ENCODE assay signal across 26 cellular contexts in the genomic region with DNA sequence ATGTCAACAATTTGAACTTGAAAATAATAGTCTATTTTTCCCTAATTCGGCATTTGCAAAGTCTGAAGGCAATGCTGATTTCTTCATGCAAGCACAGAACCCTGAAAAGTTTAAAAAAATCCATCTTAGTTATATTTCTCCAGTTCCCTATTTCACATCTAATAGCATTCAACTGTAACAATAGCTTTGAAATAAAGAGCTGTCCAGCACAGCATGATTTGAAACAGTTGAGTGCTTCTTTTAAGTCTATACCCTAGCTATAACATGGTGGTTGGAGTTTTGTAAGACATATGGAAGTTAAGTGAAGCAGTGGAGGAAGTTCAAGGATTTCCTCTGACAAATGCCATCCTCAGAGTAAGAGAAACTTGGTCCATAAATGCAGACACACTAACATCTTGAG.
"Had no signal": no experiment of that assay in that cellular context is flagged by ENCODE, and none has a peak within 500 bp of the region (broad histone marks: within the 10 kb centered on the region; RNA-seq: fewer than 3 reads in every experiment).

No MANE protein-coding gene starts in this region.

- H3K9me3 ChIP-seq: esophagus muscularis mucosa, gastroesophageal sphincter, heart left ventricle, lower lobe of right lung, right lobe of liver, thoracic aorta, tibial nerve, upper lobe of left lung had no signal

- H3K36me3 ChIP-seq: esophagus muscularis mucosa, gastroesophageal sphincter, heart left ventricle, lower lobe of right lung, right lobe of liver, thoracic aorta, tibial nerve, upper lobe of left lung had no signal

- H3K79me2 ChIP-seq: parathyroid adenoma had no signal

- H3K9ac ChIP-seq: parathyroid adenoma had no signal

- H3K27me3 Mint-ChIP-seq: progenitor cell of endocrine pancreas; stimulated activated naive B cell treated with anti-CD40 and anti-IgM and Interleukin-4, amounts not matched to agents 10 μg/mL and 1 μg/mL and 100 μg/mL, for 72 hours; stimulated activated naive CD8-positive, alpha-beta T cell treated with anti-CD3 and anti-CD28 coated beads, Interleukin-15, Interleukin-2, amounts not matched to agents 100 ng/mL and 50 ng/mL, for 24 hours had no signal

- H3K36me3 Mint-ChIP-seq: natural killer cell; stimulated activated naive B cell treated with anti-CD40 and anti-IgM and Interleukin-4, amounts not matched to agents 10 μg/mL and 1 μg/mL and 100 μg/mL, for 72 hours had no signal

- FAIRE-seq: colon, islet of Langerhans, small intestine, urothelium cell line had no signal

- H3K27me3 ChIP-seq: dorsolateral prefrontal cortex, esophagus muscularis mucosa, foreskin keratinocyte, gastroesophageal sphincter, heart left ventricle, right lobe of liver, tibial nerve, upper lobe of left lung had no signal

- H3K9me3 Mint-ChIP-seq: stimulated activated naive B cell treated with anti-CD40 and anti-IgM and Interleukin-4, amounts not matched to agents 10 μg/mL and 1 μg/mL and 100 μg/mL, for 72 hours; stimulated activated naive CD8-positive, alpha-beta T cell treated with anti-CD3 and anti-CD28 coated beads, Interleukin-15, Interleukin-2, amounts not matched to agents 100 ng/mL and 50 ng/mL, for 24 hours had no signal

- H3K27ac Mint-ChIP-seq: natural killer cell; progenitor cell of endocrine pancreas; stimulated activated naive B cell treated with anti-CD40 and anti-IgM and Interleukin-4, amounts not matched to agents 10 μg/mL and 1 μg/mL and 100 μg/mL, for 72 hours; stimulated activated naive CD8-positive, alpha-beta T cell treated with anti-CD3 and anti-CD28 coated beads, Interleukin-15, Interleukin-2, amounts not matched to agents 100 ng/mL and 50 ng/mL, for 24 hours had no signal

- H3K4me3 ChIP-seq: dorsolateral prefrontal cortex, esophagus muscularis mucosa, gastroesophageal sphincter, heart left ventricle, lower lobe of right lung, right lobe of liver, thoracic aorta, tibial nerve, upper lobe of left lung had no signal

- ATAC-seq: foreskin keratinocyte; gastroesophageal sphincter; heart left ventricle; left cardiac atrium; left ventricle myocardium superior; lower lobe of right lung; natural killer cell; right lobe of liver; stimulated activated naive B cell treated with anti-CD40 and anti-IgM and Interleukin-4, amounts not matched to agents 10 μg/mL and 1 μg/mL and 100 μg/mL, for 72 hours had no signal

- DNase-seq: dorsolateral prefrontal cortex; effector CD4-positive, alpha-beta T cell; foreskin keratinocyte; heart left ventricle; hippocampal formation; left cardiac atrium; left ventricle myocardium superior; lower lobe of right lung; natural killer cell; right lobe of liver; small intestine; stimulated activated CD4-positive, alpha-beta T cell treated with anti-CD3 and anti-CD28 coated beads, Interleukin-15, amount 100 ng/mL, for 24 hours; stimulated activated CD4-positive, alpha-beta T cell treated with anti-CD3 and anti-CD28 coated beads, Interleukin-2, amount 100 ng/mL, for 48 hours; stimulated activated naive B cell treated with anti-CD40 and anti-IgM and Interleukin-4, amounts not matched to agents 10 μg/mL and 1 μg/mL and 100 μg/mL, for 72 hours; upper lobe of left lung had no signal

- H3K27ac ChIP-seq: dorsolateral prefrontal cortex, epithelial cell of prostate, esophagus muscularis mucosa, foreskin keratinocyte, gastroesophageal sphincter, heart left ventricle, lower lobe of right lung, parathyroid adenoma, right lobe of liver, thoracic aorta, tibial nerve, upper lobe of left lung had no signal

- H3K4me3 Mint-ChIP-seq: natural killer cell; stimulated activated naive B cell treated with anti-CD40 and anti-IgM and Interleukin-4, amounts not matched to agents 10 μg/mL and 1 μg/mL and 100 μg/mL, for 72 hours; stimulated activated naive CD8-positive, alpha-beta T cell treated with anti-CD3 and anti-CD28 coated beads, Interleukin-15, Interleukin-2, amounts not matched to agents 100 ng/mL and 50 ng/mL, for 24 hours had no signal

- H2AFZ ChIP-seq: parathyroid adenoma had no signal

- H3K4me1 Mint-ChIP-seq: natural killer cell; stimulated activated naive B cell treated with anti-CD40 and anti-IgM and Interleukin-4, amounts not matched to agents 10 μg/mL and 1 μg/mL and 100 μg/mL, for 72 hours had no signal

- H3K4me1 ChIP-seq: esophagus muscularis mucosa, foreskin keratinocyte, gastroesophageal sphincter, heart left ventricle, lower lobe of right lung, parathyroid adenoma, right lobe of liver, tibial nerve, upper lobe of left lung had no signal
